Comparison of ENCODE assay signal across 18 cellular contexts in the genomic region with DNA sequence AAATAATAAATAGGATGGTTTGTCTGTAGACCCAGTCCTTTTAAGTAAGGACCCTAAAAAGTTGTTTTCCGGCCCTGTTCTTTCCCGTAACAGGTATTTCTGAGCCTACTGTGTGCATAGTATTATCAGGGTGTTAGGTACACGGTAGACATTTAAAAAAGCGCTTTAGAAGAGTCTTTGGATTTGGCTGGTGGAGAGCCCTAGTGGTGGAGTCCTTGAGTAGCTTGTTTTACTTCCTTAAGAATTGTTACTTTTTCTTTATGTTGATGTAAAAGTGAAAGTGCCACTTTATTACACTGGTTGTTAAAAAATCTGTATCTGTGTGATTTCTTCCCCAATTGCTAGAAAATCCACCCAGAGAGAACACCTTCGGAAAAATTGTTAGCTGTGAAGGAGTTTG. TPM values are rescaled to one million over a fixed set of nuclear protein-coding genes. Genes with fewer than 3 reads are reported as not detected.
A peak's percentile ranks its signal among the peaks of the same experiment; 100 is the strongest.
DNase-seq lines count a peak whose midpoint lies in the region; FAIRE-seq and TF ChIP-seq lines count a peak whose summit lies in the region.
"Had no signal": no experiment of that assay in that cellular context is flagged by ENCODE, and none has a peak within 500 bp of the region (broad histone marks: within the 10 kb centered on the region; RNA-seq: fewer than 3 reads in every experiment).

No MANE protein-coding gene starts in this region.

- no peaks in the 10 kb centered on the region for H3K9me3 ChIP-seq in A673 (ENCODE audit: low read depth, low read length, poor library complexity, severe bottlenecking)
- H3K9me3 ChIP-seq in astrocyte (ENCODE audit: insufficient read depth, low read depth, low read length): no peaks in the 10 kb centered on the region
- no peaks in the 10 kb centered on the region for H3K9me3 ChIP-seq in tibial artery
- no peaks in the 10 kb centered on the region for H3K9me3 ChIP-seq in effector memory CD4-positive, alpha-beta T cell (ENCODE audit: control insufficient read depth, low read length)
- H3K9me3 ChIP-seq: HAP-1, MG63, ovary had no signal

- no peaks in the 10 kb centered on the region for H3K36me3 ChIP-seq in A673 (ENCODE audit: insufficient read depth, low read length, poor library complexity, severe bottlenecking)
- peaks cover 8% of the 10 kb centered on the region for H3K36me3 ChIP-seq in astrocyte (ENCODE audit: insufficient read depth, low read length)
- H3K36me3 ChIP-seq in tibial artery: peaks cover 0 to 12% (median 11%) of the 10 kb centered on the region in 3 donors
- H3K36me3 ChIP-seq in effector memory CD4-positive, alpha-beta T cell (ENCODE audit: control insufficient read depth, insufficient read depth, low read length): peaks cover 25% of the 10 kb centered on the region
- H3K36me3 ChIP-seq: HAP-1, ovary had no signal

- peaks cover 36% of the 10 kb centered on the region for H3K4me1 Mint-ChIP-seq in HFFc6 (ENCODE audit: low read depth)
- H3K4me1 Mint-ChIP-seq in astrocyte (ENCODE audit: low read depth, unreplicated experiment): peaks cover 24% of the 10 kb centered on the region
- peaks cover 2% of the 10 kb centered on the region for H3K4me1 Mint-ChIP-seq in activated T-helper 2 cell treated with anti-CD3 and anti-CD28 coated beads, Interferon-gamma antibody, Interleukin-2, Interleukin-4, amounts not matched to agents 10 μg/mL and 5 μg/mL and 100 μg/mL, durations not matched to agents 14 hours and 24 hours and 36 hours (ENCODE audit: low read depth)

- H3K4me1 ChIP-seq in A673 (ENCODE audit: insufficient read depth, low read length, poor library complexity, severe bottlenecking) (peaks cover 12% of the 10 kb centered on the region), astrocyte (ENCODE audit: insufficient read depth, low read length) (peaks cover 18% of the 10 kb centered on the region), tibial artery (no peaks in the 10 kb centered on the region)
- no peaks in the 10 kb centered on the region for H3K4me1 ChIP-seq in effector memory CD4-positive, alpha-beta T cell (ENCODE audit: control insufficient read depth, insufficient read depth, low read length, poor library complexity, severe bottlenecking)
- H3K4me1 ChIP-seq: HAP-1 had no signal

- H3K27me3 ChIP-seq in A673 (replicated peaks; ENCODE audit: insufficient read depth, low read depth, low read length, poor library complexity) (no peaks in the 10 kb centered on the region), astrocyte (ENCODE audit: insufficient read depth, low read length) (no peaks in the 10 kb centered on the region), tibial artery (no peaks in the 10 kb centered on the region)
- no peaks in the 10 kb centered on the region for H3K27me3 ChIP-seq in effector memory CD4-positive, alpha-beta T cell (replicated peaks; ENCODE audit: control insufficient read depth, insufficient read depth, low read length, poor library complexity, severe bottlenecking)
- H3K27me3 ChIP-seq: dorsolateral prefrontal cortex, foreskin keratinocyte, MG63, ovary had no signal

- POLR2A ChIA-PET in A673 (lab: Charles Lee; ENCODE audit: low non-redundant PET): no interaction called here

- CTCF ChIA-PET in A673 (lab: Charles Lee): interaction anchor here (0.6 to 2.9 kb wide), 4 partner anchors 11 to 373 kb away, joined by 3 to 10 read pairs (median 4); no protein-coding TSS in a partner anchor

- H3K9me3 Mint-ChIP-seq in HFFc6 (no peaks in the 10 kb centered on the region), astrocyte (ENCODE audit: unreplicated experiment) (no peaks in the 10 kb centered on the region)
- H3K9me3 Mint-ChIP-seq in activated T-helper 2 cell treated with anti-CD3 and anti-CD28 coated beads, Interferon-gamma antibody, Interleukin-2, Interleukin-4, amounts not matched to agents 10 μg/mL and 5 μg/mL and 100 μg/mL, durations not matched to agents 14 hours and 24 hours and 36 hours: no peaks in the 10 kb centered on the region
- H3K9me3 Mint-ChIP-seq: immature natural killer cell had no signal

- H3K36me3 Mint-ChIP-seq in HFFc6 (ENCODE audit: low read depth): peaks cover 16% of the 10 kb centered on the region
- H3K36me3 Mint-ChIP-seq in astrocyte (ENCODE audit: low read depth, unreplicated experiment): peaks cover 19% of the 10 kb centered on the region
- peaks cover 32% of the 10 kb centered on the region for H3K36me3 Mint-ChIP-seq in activated T-helper 2 cell treated with anti-CD3 and anti-CD28 coated beads, Interferon-gamma antibody, Interleukin-2, Interleukin-4, amounts not matched to agents 10 μg/mL and 5 μg/mL and 100 μg/mL, durations not matched to agents 14 hours and 24 hours and 36 hours (ENCODE audit: low read depth)

- no peak overlapping the region for H3K4me3 Mint-ChIP-seq in HFFc6
- H3K4me3 Mint-ChIP-seq in astrocyte (ENCODE audit: unreplicated experiment): no peak overlapping the region
- no peak overlapping the region for H3K4me3 Mint-ChIP-seq in activated T-helper 2 cell treated with anti-CD3 and anti-CD28 coated beads, Interferon-gamma antibody, Interleukin-2, Interleukin-4, amounts not matched to agents 10 μg/mL and 5 μg/mL and 100 μg/mL, durations not matched to agents 14 hours and 24 hours and 36 hours (ENCODE audit: low read depth)
- H3K4me3 Mint-ChIP-seq: immature natural killer cell had no signal

- no peak overlapping the region for H3K27ac ChIP-seq in A673 (ENCODE audit: low read depth, low read length, poor library complexity, severe bottlenecking)
- no peak overlapping the region for H3K27ac ChIP-seq in astrocyte (ENCODE audit: low read depth, low read length)
- no peak overlapping the region for H3K27ac ChIP-seq in tibial artery
- H3K27ac ChIP-seq in effector memory CD4-positive, alpha-beta T cell (ENCODE audit: insufficient read depth, low read length, poor library complexity, severe bottlenecking): no peak overlapping the region
- H3K27ac ChIP-seq: foreskin keratinocyte, ovary had no signal

- no peak for FAIRE-seq in astrocyte (lab: Jason Lieb, UNC)

- BruUV-seq in A673 (replicated peaks; lab: Mats Ljungman, UMichigan): no TSS peak

- no peak overlapping the region for H3K9ac ChIP-seq in astrocyte (ENCODE audit: low read length)

- intact Hi-C loops in A673 (cut with micrococcal nuclease; ENCODE audit: unreplicated experiment): no loop called here
- intact Hi-C loops in tibial artery (cut with DNase I; ENCODE audit: low total_unique reads): no loop called here
- intact Hi-C loops in activated T-helper 2 cell treated with anti-CD3 and anti-CD28 coated beads, Interferon-gamma antibody, Interleukin-2, Interleukin-4, amounts not matched to agents 10 μg/mL and 5 μg/mL and 100 μg/mL, durations not matched to agents 14 hours and 24 hours and 36 hours (cut with micrococcal nuclease): no loop called here

- TF ChIP-seq CTCF in A673 (conservative IDR thresholded peaks at IDR 0.05; ENCODE audit: low read depth, low read length) (peak; percentile 25; the same call in 1 of the 2 replicates), HFFc6 (IDR thresholded peaks at IDR 0.05) (peak; percentile 48), astrocyte (IDR thresholded peaks at IDR 0.05; ENCODE audit: insufficient read depth, low read depth, low read length) (peak; percentile 35), tibial artery (IDR thresholded peaks at IDR 0.05) (no peak)

- H4K20me1 ChIP-seq in astrocyte (ENCODE audit: insufficient read depth, low read length): peaks cover 3% of the 10 kb centered on the region

- H3K27ac Mint-ChIP-seq in HFFc6: no peak overlapping the region
- H3K27ac Mint-ChIP-seq in astrocyte (ENCODE audit: unreplicated experiment): no peak overlapping the region
- no peak overlapping the region for H3K27ac Mint-ChIP-seq in activated T-helper 2 cell treated with anti-CD3 and anti-CD28 coated beads, Interferon-gamma antibody, Interleukin-2, Interleukin-4, amounts not matched to agents 10 μg/mL and 5 μg/mL and 100 μg/mL, durations not matched to agents 14 hours and 24 hours and 36 hours

- H3K79me2 ChIP-seq in astrocyte (ENCODE audit: insufficient read depth, low read length): no peaks in the 10 kb centered on the region

- H3K4me3 ChIP-seq in A673 (ENCODE audit: low read depth, low read length, poor library complexity, severe bottlenecking) (no peak overlapping the region), astrocyte (ENCODE audit: insufficient read depth, low read depth, low read length) (peak overlapping the region; percentile 15), tibial artery (no peak overlapping the region)
- no peak overlapping the region for H3K4me3 ChIP-seq in effector memory CD4-positive, alpha-beta T cell (ENCODE audit: insufficient read depth, low read depth, low read length, poor library complexity, severe bottlenecking)
- H3K4me3 ChIP-seq: dorsolateral prefrontal cortex, HAP-1, MG63, ovary had no signal

- no peaks in the 10 kb centered on the region for H3K27me3 Mint-ChIP-seq in HFFc6 (ENCODE audit: insufficient read depth)
- peaks cover 1% of the 10 kb centered on the region for H3K27me3 Mint-ChIP-seq in astrocyte (ENCODE audit: low read depth, unreplicated experiment)
- no peaks in the 10 kb centered on the region for H3K27me3 Mint-ChIP-seq in activated T-helper 2 cell treated with anti-CD3 and anti-CD28 coated beads, Interferon-gamma antibody, Interleukin-2, Interleukin-4, amounts not matched to agents 10 μg/mL and 5 μg/mL and 100 μg/mL, durations not matched to agents 14 hours and 24 hours and 36 hours (ENCODE audit: low read depth)

- no peak overlapping the region for H2AFZ ChIP-seq in astrocyte (ENCODE audit: low read depth, low read length)

- no peak for DNase-seq in A673 (ENCODE audit: low spot score)
- DNase-seq in HFFc6: no peak
- no peak for DNase-seq in astrocyte (ENCODE audit: low read depth)
- DNase-seq in islet precursor cell: peak; percentile 14
- DNase-seq in tibial artery: no peak
- no peak for DNase-seq in NCI-H748 treated with DMSO at 0.1 percent for 48 hours (lab: John Stamatoyannopoulos, UW)
- DNase-seq in effector memory CD4-positive, alpha-beta T cell: no peak
- no peak for DNase-seq in activated T-helper 2 cell treated with anti-CD3 and anti-CD28 coated beads, Interferon-gamma antibody, Interleukin-2, Interleukin-4, amounts not matched to agents 10 μg/mL and 5 μg/mL and 100 μg/mL, durations not matched to agents 14 hours and 24 hours and 36 hours (ENCODE audit: low spot score)
- DNase-seq: DMS 273 treated with DMSO at 0.1 percent for 48 hours; dorsolateral prefrontal cortex; foreskin keratinocyte; immature natural killer cell; MG63; midbrain; ovary; stimulated activated CD4-positive, alpha-beta T cell treated with anti-CD3 and anti-CD28 coated beads, Interleukin-12 subunit alpha, Interleukin-12 subunit beta, amount 100 ng/mL, for 4 hours; T-helper 2 cell had no signal

- H3K4me2 ChIP-seq in astrocyte (ENCODE audit: low read length): peak overlapping the region; percentile 56

RNA-seq across cellular contexts. Expression of gene SMYD2, which starts 36.8 kb away (rescaled TPM):
- 24.2 and 25.8 TPM in 2 replicates for total RNA-seq in A673 (2021)
- total RNA-seq in HFFc6 (2021; fragmentation: NEBNext Ultra II Directional; extraction: Animal tissue kit (Norgen Biotek cat#: 25700)): 10 to 100 TPM; 27.3 to 32.3 (median 29.5) TPM
- 33.7 and 38.6 TPM in 2 replicates for total RNA-seq in astrocyte
- 33.6 and 34.5 TPM in 2 replicates for total RNA-seq in activated T-helper 2 cell treated with anti-CD3 and anti-CD28 coated beads, Interferon-gamma antibody, Interleukin-2, Interleukin-4, amounts not matched to agents 10 μg/mL and 5 μg/mL and 100 μg/mL, durations not matched to agents 14 hours and 24 hours and 36 hours

Comparison
In these comparisons a context has a peak if more than half of its experiments do, and no peak if none do; other contexts are left out.
1. CTCF ChIP-seq: peak in A673 (single experiment), HFFc6 (single experiment) and astrocyte (single experiment); none in tibial artery (0 of 2).